1 cellular context compared by ENCODE assay signal in genomic region chr1:111227434-111227833, GRCh38.
TF ChIP-seq lines count a peak whose summit lies in the region.

Gene CHI3L2, plus strand, starts transcription at chr1:111227713. Its CDS starts 17 bp downstream, at chr1:111227730.

TF ChIP-seq in HCT116, 20 proteins besides CTCF, POLR2A, EP300 and RAD21 (continued from another document):
- TF ChIP-seq ATF3 (IDR thresholded peaks at IDR 0.05): no peak
- TF ChIP-seq SP1 (IDR thresholded peaks at IDR 0.05; ENCODE audit: low read depth): no peak
- no peak for TF ChIP-seq SIN3A (IDR thresholded peaks at IDR 0.05; ENCODE audit: low read depth)
- TF ChIP-seq JUND (IDR thresholded peaks at IDR 0.05): no peak
- no peak for TF ChIP-seq CBX3 (IDR thresholded peaks at IDR 0.05; ENCODE audit: low read depth)
- no peak for TF ChIP-seq ZNF274 (IDR thresholded peaks at IDR 0.05; ENCODE audit: low read depth, low read length)
- no peak for TF ChIP-seq EZH2 (IDR thresholded peaks at IDR 0.05)
